9 cellular contexts compared by ENCODE assay signal in genomic region chr5:57179262-57179960, GRCh38. TPM values are rescaled to one million over a fixed set of nuclear protein-coding genes. Genes with fewer than 3 reads are reported as not detected.
DNase-seq lines count a peak whose midpoint lies in the region; ATAC-seq, FAIRE-seq and TF ChIP-seq lines count a peak whose summit lies in the region.
"Had no signal": no experiment of that assay in that cellular context is flagged by ENCODE, and none has a peak within 500 bp of the region (broad histone marks: within the 10 kb centered on the region; RNA-seq: fewer than 3 reads in every experiment).

No MANE protein-coding gene starts in this region.

- no peak for TF ChIP-seq CTCF in HL-60 (IDR thresholded peaks at IDR 0.05; ENCODE audit: insufficient read depth, low read length)
- TF ChIP-seq CTCF in right atrium auricular region (IDR thresholded peaks at IDR 0.05), result no peak

- peaks cover 28 to 69% of the 10 kb centered on the region in 2 donors for H3K36me3 Mint-ChIP-seq in activated naive CD4-positive, alpha-beta T cell treated with anti-CD3 and anti-CD28 coated beads, Interleukin-2, amount 50 U/mL, for 72 hours
- H3K36me3 Mint-ChIP-seq in stimulated activated effector memory CD8-positive, alpha-beta T cell treated with anti-CD3 and anti-CD28 coated beads, Interleukin-12 subunit alpha, Interleukin-12 subunit beta, amount 100 ng/mL, for 72 hours, result peaks cover 79% of the 10 kb centered on the region

- DNase-seq in HL-60 (ENCODE audit: low read depth in 1 of 2, low spot score in 1 of 2) (no peak), right atrium auricular region (ENCODE audit: low spot score) (no peak), DMS53 (lab: John Stamatoyannopoulos, UW) (no peak), GM12892 (ENCODE audit: insufficient read length) (no peak)
- no peak for DNase-seq in activated naive CD4-positive, alpha-beta T cell treated with anti-CD3 and anti-CD28 coated beads, Interleukin-2, amount 50 U/mL, for 72 hours (ENCODE audit: low spot score in 2 of 2)
- DNase-seq in stimulated activated effector memory CD8-positive, alpha-beta T cell treated with anti-CD3 and anti-CD28 coated beads, Interleukin-12 subunit alpha, Interleukin-12 subunit beta, amount 100 ng/mL, for 72 hours (ENCODE audit: low spot score in 2 of 2), result no peak
- DNase-seq: NCI-H187 treated with DMSO at 0.1 percent for 48 hours had no signal

- H3K9me3 Mint-ChIP-seq in activated naive CD4-positive, alpha-beta T cell treated with anti-CD3 and anti-CD28 coated beads, Interleukin-2, amount 50 U/mL, for 72 hours, result no peaks in the 10 kb centered on the region
- no peaks in the 10 kb centered on the region for H3K9me3 Mint-ChIP-seq in stimulated activated effector memory CD8-positive, alpha-beta T cell treated with anti-CD3 and anti-CD28 coated beads, Interleukin-12 subunit alpha, Interleukin-12 subunit beta, amount 100 ng/mL, for 72 hours

- TF ChIP-seq POLR2A in GM12892 (IDR thresholded peaks at IDR 0.05; ENCODE audit: low read depth, low read length), result no peak

- FAIRE-seq in GM12892 (lab: Jason Lieb, UNC), result no peak

- H3K27me3 ChIP-seq in HL-60 (ENCODE audit: insufficient read depth, poor library complexity, severe bottlenecking) (no peaks in the 10 kb centered on the region), right atrium auricular region (no peaks in the 10 kb centered on the region)

- no peak for ATAC-seq in activated naive CD4-positive, alpha-beta T cell treated with anti-CD3 and anti-CD28 coated beads, Interleukin-2, amount 50 U/mL, for 72 hours
- no peak for ATAC-seq in stimulated activated effector memory CD8-positive, alpha-beta T cell treated with anti-CD3 and anti-CD28 coated beads, Interleukin-12 subunit alpha, Interleukin-12 subunit beta, amount 100 ng/mL, for 72 hours
- ATAC-seq in HG02884 (IDR thresholded peaks at IDR 0.05; ENCODE audit: unreplicated experiment), result no peak
- ATAC-seq in GM21529 (IDR thresholded peaks at IDR 0.05; ENCODE audit: unreplicated experiment), result no peak

- H3K4me1 Mint-ChIP-seq in stimulated activated effector memory CD8-positive, alpha-beta T cell treated with anti-CD3 and anti-CD28 coated beads, Interleukin-12 subunit alpha, Interleukin-12 subunit beta, amount 100 ng/mL, for 72 hours, result peaks cover 58% of the 10 kb centered on the region

- peak overlapping the region; percentile 62; the same call in 1 of the 2 replicates for H3K4me3 ChIP-seq in HL-60 (replicated peaks; ENCODE audit: insufficient read depth, low read length)
- peak overlapping the region; percentile 81 to 98 for H3K4me3 ChIP-seq in right atrium auricular region

- no peaks in the 10 kb centered on the region for H3K9me3 ChIP-seq in right atrium auricular region

- H3K4me1 ChIP-seq in right atrium auricular region, result peaks cover 0 to 75% of the 10 kb centered on the region in 2 donors

- peaks cover 9% of the 10 kb centered on the region for H3K36me3 ChIP-seq in right atrium auricular region

- peak overlapping the region; percentile 51 to 56 for H3K27ac Mint-ChIP-seq in activated naive CD4-positive, alpha-beta T cell treated with anti-CD3 and anti-CD28 coated beads, Interleukin-2, amount 50 U/mL, for 72 hours
- H3K27ac Mint-ChIP-seq in stimulated activated effector memory CD8-positive, alpha-beta T cell treated with anti-CD3 and anti-CD28 coated beads, Interleukin-12 subunit alpha, Interleukin-12 subunit beta, amount 100 ng/mL, for 72 hours, result peak overlapping the region; percentile 59

- peak overlapping the region; percentile 94 for H3K4me3 Mint-ChIP-seq in stimulated activated effector memory CD8-positive, alpha-beta T cell treated with anti-CD3 and anti-CD28 coated beads, Interleukin-12 subunit alpha, Interleukin-12 subunit beta, amount 100 ng/mL, for 72 hours

- H3K27ac ChIP-seq in HL-60 (replicated peaks) (no peak overlapping the region), right atrium auricular region (peak overlapping the region; percentile 65 to 66)

RNA-seq across cellular contexts. Expression of gene GPBP1, which starts 5.6 kb away (rescaled TPM):
- total RNA-seq in activated naive CD4-positive, alpha-beta T cell treated with anti-CD3 and anti-CD28 coated beads, Interleukin-2, amount 50 U/mL, for 72 hours, result 100 to 1,000 TPM in 1 of 2 donors, 10 to 100 TPM in 1; 91.7 to 108 TPM
- total RNA-seq in right atrium auricular region, result 10 to 100 TPM; 41.9 to 48.1 TPM
- 61.1 TPM for polyA plus RNA-seq in GM12892 (2012; ENCODE audit: missing spikeins)
